12 cellular contexts compared by ENCODE assay signal in the genomic region with DNA sequence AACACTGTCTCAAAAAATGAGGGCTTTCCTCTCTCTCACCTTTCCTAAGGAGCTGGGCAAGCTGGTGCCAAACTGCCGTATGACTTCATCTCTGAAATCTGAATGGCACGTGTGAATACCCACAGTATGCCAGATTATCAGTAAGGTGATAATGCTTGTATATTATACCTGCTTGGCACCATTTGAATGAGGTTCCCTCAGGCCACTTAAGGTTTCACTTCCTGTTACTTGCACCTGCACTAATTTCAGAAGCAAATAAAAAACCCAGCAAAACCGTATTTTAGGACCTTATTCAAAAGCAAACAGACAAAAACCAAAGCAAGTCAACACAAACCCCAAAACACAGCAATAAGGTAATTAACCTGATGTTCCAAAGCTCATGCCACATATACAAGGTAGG. TPM values are rescaled to one million over a fixed set of nuclear protein-coding genes. Genes with fewer than 3 reads are reported as not detected.
DNase-seq lines count a peak whose midpoint lies in the region; ATAC-seq and TF ChIP-seq lines count a peak whose summit lies in the region.
"Had no signal": no experiment of that assay in that cellular context is flagged by ENCODE, and none has a peak within 500 bp of the region (broad histone marks: within the 10 kb centered on the region; RNA-seq: fewer than 3 reads in every experiment).

No MANE protein-coding gene starts in this region.

- H3K4me1 Mint-ChIP-seq in activated CD4-positive, alpha-beta T cell treated with anti-CD3 and anti-CD28 coated beads, Interleukin-2, amount 10 ng/mL, durations not matched to agents 7 days and 5 days: peaks cover 13% of the 10 kb centered on the region

- H3K9me3 ChIP-seq in body of pancreas: no peaks in the 10 kb centered on the region

- no peaks in the 10 kb centered on the region for H3K27me3 Mint-ChIP-seq in activated CD4-positive, alpha-beta T cell treated with anti-CD3 and anti-CD28 coated beads, Interleukin-2, amount 10 ng/mL, durations not matched to agents 7 days and 5 days

- H3K4me1 ChIP-seq in body of pancreas: peaks cover 20% of the 10 kb centered on the region

- intact Hi-C loops in body of pancreas (cut with DNase I): no loop called here

- H3K27ac Mint-ChIP-seq in activated CD4-positive, alpha-beta T cell treated with anti-CD3 and anti-CD28 coated beads, Interleukin-2, amount 10 ng/mL, durations not matched to agents 7 days and 5 days: no peak overlapping the region
- H3K27ac Mint-ChIP-seq: H9 had no signal

- POLR2A ChIA-PET in activated CD4-positive, alpha-beta T cell treated with anti-CD3 and anti-CD28 coated beads, Interleukin-2, amount 10 ng/mL, durations not matched to agents 7 days and 5 days (lab: Charles Lee): no interaction called here

- no peak overlapping the region for H3K4me3 Mint-ChIP-seq in activated CD4-positive, alpha-beta T cell treated with anti-CD3 and anti-CD28 coated beads, Interleukin-2, amount 10 ng/mL, durations not matched to agents 7 days and 5 days
- H3K4me3 Mint-ChIP-seq: H9 had no signal

- H3K36me3 ChIP-seq in body of pancreas (replicated peaks in 1 of 2; ENCODE audit: insufficient read depth in 1 of 2, low read depth in 2 of 2): no peaks in the 10 kb centered on the region

- no peak overlapping the region for H3K4me3 ChIP-seq in body of pancreas
- H3K4me3 ChIP-seq: hepatocyte had no signal

- H3K27me3 ChIP-seq in body of pancreas: no peaks in the 10 kb centered on the region
- H3K27me3 ChIP-seq: hepatocyte had no signal

- no peak for TF ChIP-seq POLR2A in body of pancreas (IDR thresholded peaks at IDR 0.05)

- TF ChIP-seq CTCF in body of pancreas (IDR thresholded peaks at IDR 0.05): no peak

- H3K9me3 Mint-ChIP-seq in activated CD4-positive, alpha-beta T cell treated with anti-CD3 and anti-CD28 coated beads, Interleukin-2, amount 10 ng/mL, durations not matched to agents 7 days and 5 days: no peaks in the 10 kb centered on the region
- H3K9me3 Mint-ChIP-seq: H9 had no signal

- 22 to 27% methylated on average over 3 of the region's 3 CpGs for WGBS in body of pancreas, 2 donors

- ATAC-seq in GM18520 (IDR thresholded peaks at IDR 0.05; ENCODE audit: unreplicated experiment) (peak; percentile 82), GM21576 (IDR thresholded peaks at IDR 0.05; ENCODE audit: unreplicated experiment) (peak; percentile 89), HG03196 (IDR thresholded peaks at IDR 0.05; ENCODE audit: unreplicated experiment) (peak; percentile 88), body of pancreas (peak; percentile 88)

- no peaks in the 10 kb centered on the region for H3K36me3 Mint-ChIP-seq in activated CD4-positive, alpha-beta T cell treated with anti-CD3 and anti-CD28 coated beads, Interleukin-2, amount 10 ng/mL, durations not matched to agents 7 days and 5 days (ENCODE audit: low read depth)

- H3K27ac ChIP-seq in body of pancreas: peak overlapping the region in 3 of 4 donors; percentile 34 to 59 (median 37)
- H3K27ac ChIP-seq: hepatocyte had no signal

- CTCF ChIA-PET in activated CD4-positive, alpha-beta T cell treated with anti-CD3 and anti-CD28 coated beads, Interleukin-2, amount 10 ng/mL, durations not matched to agents 7 days and 5 days (lab: Charles Lee): no interaction called here

- DNase-seq in body of pancreas (peak; percentile 21 to 75 (median 56)), mesenteric fat pad (ENCODE audit: low spot score) (no peak), globus pallidus (ENCODE audit: low spot score) (no peak)
- no peak for DNase-seq in activated CD4-positive, alpha-beta T cell treated with anti-CD3 and anti-CD28 coated beads, Interleukin-2, amount 10 ng/mL, durations not matched to agents 7 days and 5 days
- no peak for DNase-seq in activated CD4-positive, CD25-positive, alpha-beta regulatory T cell treated with anti-CD3 and anti-CD28 coated beads, Interleukin-2, amount 50 U/mL, for 72 hours
- DNase-seq: H9; SIG-M5; stimulated activated CD4-positive, alpha-beta T cell treated with anti-CD3 and anti-CD28 coated beads, Interleukin-4, amount 100 ng/mL, for 24 hours had no signal

RNA-seq across cellular contexts. Expression of gene FOXP1, which starts 19.7 kb away (rescaled TPM):
- total RNA-seq in body of pancreas (10 to 100 TPM; 85.7 to 86.1 TPM), mesenteric fat pad (74.2 TPM)
- total RNA-seq in activated CD4-positive, alpha-beta T cell treated with anti-CD3 and anti-CD28 coated beads, Interleukin-2, amount 10 ng/mL, durations not matched to agents 7 days and 5 days: 100 to 1,000 TPM; 116 to 131 TPM

Comparison
In these comparisons a context has a peak if more than half of its experiments do, and no peak if none do; other contexts are left out.
1. DNase-seq: peak in body of pancreas (4 of 4); none in activated CD4-positive, alpha-beta T cell treated with anti-CD3 and anti-CD28 coated beads, Interleukin-2, amount 10 ng/mL, durations not matched to agents 7 days and 5 days (single experiment), mesenteric fat pad (single experiment), globus pallidus (single experiment) and activated CD4-positive, CD25-positive, alpha-beta regulatory T cell treated with anti-CD3 and anti-CD28 coated beads, Interleukin-2, amount 50 U/mL, for 72 hours (single experiment).
2. Peak in every context shown above with its lines, with median percentiles within 50 percentile points of each other: ATAC-seq.